Comparison of ENCODE assay signal across 17 cellular contexts in genomic region chr6:5518936-5519491, GRCh38.
DNase-seq lines count a peak whose midpoint lies in the region; ATAC-seq, FAIRE-seq and TF ChIP-seq lines count a peak whose summit lies in the region.
"Had no signal": no experiment of that assay in that cellular context is flagged by ENCODE, and none has a peak within 500 bp of the region (broad histone marks: within the 10 kb centered on the region; RNA-seq: fewer than 3 reads in every experiment).

No MANE protein-coding gene starts in this region.

- no peaks in the 10 kb centered on the region for H3K9me3 Mint-ChIP-seq in CD4-positive, alpha-beta T cell

- H4K20me1 ChIP-seq in BLaER1 (no peaks in the 10 kb centered on the region), OCI-LY1 (ENCODE audit: insufficient read depth, low read length) (no peaks in the 10 kb centered on the region), GM12878 (ENCODE audit: control insufficient read depth, insufficient read depth) (no peaks in the 10 kb centered on the region)
- H4K20me1 ChIP-seq: BLaER1 treated with 17β-estradiol and CSF1 and Interleukin-3, amounts not matched to agents 10 nM and 100 nM had no signal

- in situ Hi-C loops in GM12878 (cut with MboI): no loop called here

- TF ChIP-seq CTCF in CD4-positive, alpha-beta T cell (IDR thresholded peaks at IDR 0.05): no peak
- no peak for TF ChIP-seq CTCF in OCI-LY1 (IDR thresholded peaks at IDR 0.05; ENCODE audit: low read length)
- no peak for TF ChIP-seq CTCF in GM12878 (IDR thresholded peaks at IDR 0.05 in 2 of 3, conservative IDR thresholded peaks at IDR 0.05 in 1 of 3; ENCODE audit: control insufficient read depth in 2 of 3, extremely low read depth in 1 of 3, insufficient read depth in 1 of 3, low read depth in 3 of 3, low read length in 3 of 3)

- SMC1A ChIA-PET in GM12878 (lab: Charles Lee; ENCODE audit: uncharacterized antibody, unreplicated experiment): interaction anchor here (0.7 to 9.1 kb wide), 10 partner anchors 10 to 115 kb away, joined by 3 to 101 read pairs (median 3); no protein-coding TSS in a partner anchor

- peaks cover 12% of the 10 kb centered on the region for H3K4me1 ChIP-seq in BLaER1
- peaks cover 58% of the 10 kb centered on the region for H3K4me1 ChIP-seq in OCI-LY1 (ENCODE audit: insufficient read depth, low read length, severe bottlenecking)
- H3K4me1 ChIP-seq in GM12878 (ENCODE audit: control insufficient read depth, insufficient read depth, low read length): peaks cover 37% of the 10 kb centered on the region

- no peak for TF ChIP-seq RAD21 in GM12878 (IDR thresholded peaks at IDR 0.05; ENCODE audit: insufficient read depth, low read depth, low read length)

- CTCF ChIA-PET in CD4-positive, alpha-beta T cell (lab: Charles Lee): interaction anchor here (0.9 kb wide), 1 partner anchor 11 kb away, joined by 3 read pairs; no protein-coding TSS in a partner anchor
- CTCF ChIA-PET in GM12878 (lab: Yijun Ruan, JAX): interaction anchor here (0.6 to 5.2 kb wide), 6 partner anchors 11 to 1039 kb away, joined by 3 to 53 read pairs (median 4); no protein-coding TSS in a partner anchor

- BruUV-seq in GM12878 (replicated peaks; lab: Mats Ljungman, UMichigan): no TSS peak

- no peaks in the 10 kb centered on the region for H3K36me3 Mint-ChIP-seq in CD4-positive, alpha-beta T cell (ENCODE audit: low read depth)
- H3K36me3 Mint-ChIP-seq: naive B cell had no signal

- RAD21 ChIA-PET in GM12878 (lab: Charles Lee; ENCODE audit: unreplicated experiment): interaction anchor here (1.0 to 4.9 kb wide), 9 partner anchors 12 to 50 kb away, joined by 3 to 33 read pairs (median 4); no protein-coding TSS in a partner anchor

- TF ChIP-seq POLR2A in GM12878 (IDR thresholded peaks at IDR 0.05; ENCODE audit: low read depth, low read length): no peak

- no peaks in the 10 kb centered on the region; the same call in 1 of the 2 replicates for H3F3A ChIP-seq in OCI-LY1 (ENCODE audit: insufficient read depth, low read length)

- DNase-seq in CD4-positive, alpha-beta T cell: no peak
- DNase-seq in GM12878 (ENCODE audit: low read depth, low spot score) (no peak), NCI-H146 treated with DMSO at 0.1 percent for 48 hours (lab: John Stamatoyannopoulos, UW; ENCODE audit: unreplicated experiment) (no peak), NCI-H774 (lab: John Stamatoyannopoulos, UW) (no peak), NCI-H82 (lab: John Stamatoyannopoulos, UW) (no peak), HPDE6-E6E7 (ENCODE audit: extremely low spot score) (no peak)
- DNase-seq: activated CD4-positive, CD25-positive, alpha-beta regulatory T cell treated with anti-CD3 and anti-CD28 coated beads, Interleukin-2, amount 50 U/mL, for 72 hours; effector memory CD4-positive, alpha-beta T cell; naive B cell; NCI-H1417; PC-3; spleen had no signal

- H3K27me3 ChIP-seq in BLaER1 (no peaks in the 10 kb centered on the region), OCI-LY1 (ENCODE audit: insufficient read depth, low read length) (no peaks in the 10 kb centered on the region), GM12878 (replicated peaks in 1 of 2; ENCODE audit: control insufficient read depth in 2 of 2, insufficient read depth in 2 of 2, low read length in 1 of 2) (no peaks in the 10 kb centered on the region)
- H3K27me3 ChIP-seq in CD4-positive, alpha-beta T cell (ENCODE audit: control insufficient read depth, insufficient read depth, low read length): no peaks in the 10 kb centered on the region
- H3K27me3 ChIP-seq: BLaER1 treated with 17β-estradiol and CSF1 and Interleukin-3, amounts not matched to agents 10 nM and 100 nM; spleen had no signal

- H3K36me3 ChIP-seq in BLaER1 (no peaks in the 10 kb centered on the region), OCI-LY1 (ENCODE audit: insufficient read depth, low read length) (no peaks in the 10 kb centered on the region), GM12878 (ENCODE audit: control insufficient read depth in 2 of 2, insufficient read depth in 2 of 2, low read length in 1 of 2) (no peaks in the 10 kb centered on the region)
- H3K36me3 ChIP-seq: BLaER1 treated with 17β-estradiol and CSF1 and Interleukin-3, amounts not matched to agents 10 nM and 100 nM; spleen had no signal

- FAIRE-seq in GM12878 (lab: Jason Lieb, UNC): no peak

- H3K4me3 Mint-ChIP-seq in CD4-positive, alpha-beta T cell: peak overlapping the region; percentile 0
- H3K4me3 Mint-ChIP-seq: naive B cell had no signal

- H3K9me3 ChIP-seq in BLaER1 (no peaks in the 10 kb centered on the region), OCI-LY1 (ENCODE audit: low read length) (no peaks in the 10 kb centered on the region), GM12878 (replicated peaks; ENCODE audit: control insufficient read depth, insufficient read depth, low read length) (no peaks in the 10 kb centered on the region)
- H3K9me3 ChIP-seq in CD4-positive, alpha-beta T cell (ENCODE audit: control insufficient read depth, low read length): no peaks in the 10 kb centered on the region
- H3K9me3 ChIP-seq: BLaER1 treated with 17β-estradiol and CSF1 and Interleukin-3, amounts not matched to agents 10 nM and 100 nM; spleen had no signal

- H3K4me1 Mint-ChIP-seq in CD4-positive, alpha-beta T cell (ENCODE audit: low read depth): peaks cover 51% of the 10 kb centered on the region

- H3K27ac Mint-ChIP-seq in CD4-positive, alpha-beta T cell: peak overlapping the region; percentile 34
- H3K27ac Mint-ChIP-seq: progenitor cell of endocrine pancreas had no signal

- no peak overlapping the region for H3K4me3 ChIP-seq in BLaER1
- H3K4me3 ChIP-seq in OCI-LY1 (ENCODE audit: low read depth, low read length, poor library complexity, severe bottlenecking): no peak overlapping the region
- peak overlapping the region; percentile 2; the same call in 1 of the 2 replicates for H3K4me3 ChIP-seq in GM12878
- H3K4me3 ChIP-seq: BLaER1 treated with 17β-estradiol and CSF1 and Interleukin-3, amounts not matched to agents 10 nM and 100 nM; K562; spleen had no signal

- H3K9ac ChIP-seq in BLaER1 (no peak overlapping the region), OCI-LY1 (ENCODE audit: low read length) (no peak overlapping the region), GM12878 (ENCODE audit: control insufficient read depth, insufficient read depth, low read length) (no peak overlapping the region)
- H3K9ac ChIP-seq: BLaER1 treated with 17β-estradiol and CSF1 and Interleukin-3, amounts not matched to agents 10 nM and 100 nM had no signal

- H3K4me2 ChIP-seq in BLaER1 (peak overlapping the region; percentile 13; the same call in 1 of the 2 replicates), OCI-LY1 (ENCODE audit: low read length) (no peak overlapping the region), GM12878 (ENCODE audit: control insufficient read depth, insufficient read depth) (peak overlapping the region; percentile 31)

- H2AFZ ChIP-seq in OCI-LY1 (ENCODE audit: low read length) (no peak overlapping the region), GM12878 (ENCODE audit: control insufficient read depth, low read depth, low read length) (no peak overlapping the region)

- H3K27ac ChIP-seq in BLaER1 (no peak overlapping the region), OCI-LY1 (ENCODE audit: low read depth, low read length, poor library complexity, severe bottlenecking) (peak overlapping the region; percentile 70), GM12878 (ENCODE audit: control insufficient read depth, insufficient read depth) (peak overlapping the region; percentile 17; the same call in 1 of the 2 replicates)
- H3K27ac ChIP-seq in CD4-positive, alpha-beta T cell (ENCODE audit: low read depth, low read length): no peak overlapping the region
- H3K27ac ChIP-seq: BLaER1 treated with 17β-estradiol and CSF1 and Interleukin-3, amounts not matched to agents 10 nM and 100 nM; spleen had no signal

- POLR2A ChIA-PET in CD4-positive, alpha-beta T cell (lab: Charles Lee): interaction anchor here (1.1 kb wide), 1 partner anchor 12 kb away, joined by 3 read pairs; no protein-coding TSS in a partner anchor
- POLR2A ChIA-PET in GM12878 (lab: Charles Lee): interaction anchor here (0.7 to 4.0 kb wide), 2 partner anchors 8 to 11 kb away, joined by 4 to 20 read pairs; no protein-coding TSS in a partner anchor

- no peaks in the 10 kb centered on the region for H3K27me3 Mint-ChIP-seq in CD4-positive, alpha-beta T cell
- H3K27me3 Mint-ChIP-seq: naive B cell, progenitor cell of endocrine pancreas had no signal

- no peaks in the 10 kb centered on the region for H3K9me2 ChIP-seq in OCI-LY1 (ENCODE audit: low read depth, low read length)

- intact Hi-C loops in CD4-positive, alpha-beta T cell (cut with DNase I, micrococcal nuclease): no loop called here
- intact Hi-C loops in GM12878 (cut with micrococcal nuclease; ENCODE audit: unreplicated experiment): no loop called here

- H3K79me2 ChIP-seq in OCI-LY1 (ENCODE audit: insufficient read depth, low read length): no peaks in the 10 kb centered on the region
- H3K79me2 ChIP-seq in GM12878 (ENCODE audit: control insufficient read depth, insufficient read depth, low read length): peaks cover 1% of the 10 kb centered on the region; the same call in 1 of the 2 replicates

- TF ChIP-seq EP300 in GM12878 (IDR thresholded peaks at IDR 0.05; ENCODE audit: borderline replicate concordance in 1 of 2, control insufficient read depth in 1 of 2, low read depth in 2 of 2, low read length in 2 of 2): 0 out of 4 replicates have a peak, but pooled peaks of 1 of the 2 experiments have one; percentile 19

- ATAC-seq in CD4-positive, alpha-beta T cell (ENCODE audit: poor library complexity): no peak
- peak; percentile 52 for ATAC-seq in GM12878
- ATAC-seq: K562, PC-3 had no signal

TF ChIP-seq in GM12878, 131 proteins besides CTCF, POLR2A, EP300 and RAD21 (continues in another document):
- no peak for TF ChIP-seq ESRRA (IDR thresholded peaks at IDR 0.05; ENCODE audit: low read length)
- TF ChIP-seq RAD51 (IDR thresholded peaks at IDR 0.05): no peak
- TF ChIP-seq DPF2 (IDR thresholded peaks at IDR 0.05): no peak
- no peak for TF ChIP-seq MYB (IDR thresholded peaks at IDR 0.05; ENCODE audit: borderline replicate concordance, low read depth, low read length)
- no peak for TF ChIP-seq CHD4 (IDR thresholded peaks at IDR 0.05)
- no peak for TF ChIP-seq CHD1 (IDR thresholded peaks at IDR 0.05; ENCODE audit: low read depth, low read length)
- 0 out of 2 replicates have a peak, but pooled peaks have one; percentile 14 for TF ChIP-seq NR2F1 (conservative IDR thresholded peaks at IDR 0.05)

Comparison
In these comparisons a context has a peak if more than half of its experiments do, and no peak if none do; other contexts are left out.
1. H3K27ac ChIP-seq: peak in OCI-LY1 (single experiment) and GM12878 (single experiment); none in BLaER1 (single experiment) and CD4-positive, alpha-beta T cell (single experiment).